Comparison of ENCODE assay signal across 2 cellular contexts in the genomic region with DNA sequence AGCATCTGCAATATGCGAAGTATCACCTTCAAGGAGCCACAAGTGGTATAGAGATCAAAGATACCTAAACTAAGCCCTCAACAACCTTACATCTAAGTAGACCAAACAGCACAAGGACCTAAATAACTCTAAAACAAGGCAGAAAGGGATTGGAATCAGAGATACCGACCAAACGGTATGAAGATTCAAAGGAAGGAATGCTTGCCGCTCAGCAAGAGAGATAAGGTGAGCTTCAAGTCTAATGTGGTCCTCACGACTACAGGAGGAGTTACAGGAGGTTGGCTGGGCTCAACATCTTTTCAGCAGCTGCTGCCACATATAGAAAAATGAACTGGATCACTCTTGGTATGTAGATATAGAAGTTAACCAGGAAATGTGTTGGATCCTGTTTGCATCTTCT.
A peak's percentile ranks its signal among the peaks of the same experiment; 100 is the strongest.
TF ChIP-seq lines count a peak whose summit lies in the region.

No MANE protein-coding gene starts in this region.

TF ChIP-seq in IMR-90, 13 proteins besides CTCF, POLR2A, EP300 and RAD21:
- TF ChIP-seq BHLHE40 (IDR thresholded peaks at IDR 0.05; ENCODE audit: low read depth, low read length) (no peak), FOS (IDR thresholded peaks at IDR 0.05; ENCODE audit: low read depth, low read length) (no peak), ELK1 (IDR thresholded peaks at IDR 0.05; ENCODE audit: borderline replicate concordance, low read depth, low read length) (no peak), MXI1 (IDR thresholded peaks at IDR 0.05; ENCODE audit: borderline replicate concordance, low read depth, low read length) (no peak), SMC3 (IDR thresholded peaks at IDR 0.05; ENCODE audit: low read depth, low read length) (no peak), RCOR1 (IDR thresholded peaks at IDR 0.05; ENCODE audit: insufficient replicate concordance, low read length) (no peak), USF2 (IDR thresholded peaks at IDR 0.05; ENCODE audit: low read depth, low read length) (no peak), MAFK (IDR thresholded peaks at IDR 0.05; ENCODE audit: low read depth, low read length) (no peak), RFX5 (IDR thresholded peaks at IDR 0.05; ENCODE audit: low read depth, low read length) (no peak), NFE2L2 (IDR thresholded peaks at IDR 0.05; ENCODE audit: low read depth, low read length) (no peak), MAZ (IDR thresholded peaks at IDR 0.05; ENCODE audit: borderline replicate concordance, low read depth, low read length) (no peak), CEBPB (IDR thresholded peaks at IDR 0.05; ENCODE audit: low read depth, low read length) (no peak), CHD1 (IDR thresholded peaks at IDR 0.05; ENCODE audit: low read depth, low read length) (no peak)

TF ChIP-seq in endothelial cell of umbilical vein, 7 proteins besides CTCF, POLR2A, EP300 and RAD21:
- TF ChIP-seq MYC (IDR thresholded peaks at IDR 0.05; ENCODE audit: low read depth, low read length): no peak
- peak; percentile 1 for TF ChIP-seq GATA2 (IDR thresholded peaks at IDR 0.05; ENCODE audit: insufficient read depth, insufficient read length, low read depth, low read length)
TF ChIP-seq in endothelial cell of umbilical vein: peak in this region for 1.
